19 cellular contexts compared by ENCODE assay signal in the genomic region with DNA sequence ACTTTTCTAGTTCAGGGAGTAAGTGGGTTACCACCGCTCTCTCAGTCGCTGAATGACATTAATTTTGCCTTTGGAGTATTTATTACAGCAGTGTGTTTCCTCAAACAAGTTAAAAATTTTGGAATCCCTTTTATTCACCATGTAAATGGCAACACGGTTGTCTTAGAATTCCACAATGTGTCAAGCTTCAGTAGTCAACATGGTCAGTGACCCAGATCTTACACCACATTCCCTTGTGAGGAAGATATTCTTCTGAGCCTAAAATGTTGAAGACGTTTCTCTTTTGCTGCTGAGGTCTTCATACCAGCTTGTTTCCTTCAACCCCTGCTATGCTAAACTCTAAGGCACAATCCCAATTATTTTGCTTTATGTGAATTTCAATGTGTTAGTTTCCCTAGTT. TPM values are rescaled to one million over a fixed set of nuclear protein-coding genes. Genes with fewer than 3 reads are reported as not detected.
"Had no signal": no experiment of that assay in that cellular context is flagged by ENCODE, and none has a peak within 500 bp of the region (broad histone marks: within the 10 kb centered on the region; RNA-seq: fewer than 3 reads in every experiment).

No MANE protein-coding gene starts in this region.

- H3K27ac ChIP-seq: heart left ventricle, lower lobe of right lung, neutrophil, parathyroid adenoma, psoas muscle, skin epidermis, stomach, testis, thyroid gland, transverse colon, upper lobe of left lung, vagina had no signal

- H3K4me1 ChIP-seq: heart left ventricle, lower lobe of right lung, parathyroid adenoma, psoas muscle, stomach, testis, thyroid gland, transverse colon, upper lobe of left lung, vagina had no signal

- H3K4me3 ChIP-seq: heart left ventricle, lower lobe of right lung, mucosa of descending colon, psoas muscle, skin epidermis, stomach, testis, thyroid gland, transverse colon, upper lobe of left lung, vagina had no signal

- H3K27me3 ChIP-seq: heart left ventricle, neutrophil, stomach, testis, thyroid gland, transverse colon, upper lobe of left lung, vagina had no signal

- H3K36me3 ChIP-seq: heart left ventricle, lower lobe of right lung, neutrophil, stomach, thyroid gland, transverse colon, upper lobe of left lung, vagina had no signal

- H3K9ac ChIP-seq: parathyroid adenoma had no signal

- DNase-seq: kidney, lower lobe of right lung, occipital lobe, psoas muscle had no signal

- H3K79me2 ChIP-seq: parathyroid adenoma had no signal

- ATAC-seq: psoas muscle, sciatic nerve had no signal

RNA-seq across cellular contexts. Expression of a gene that starts 17.5 kb away (rescaled TPM):
- total RNA-seq: mammary epithelial cell, myocyte had no signal
- polyA plus RNA-seq: mammary epithelial cell; naive thymus-derived CD4-positive, alpha-beta T cell had no signal
